ENCODE assay signal across 8 cellular contexts in genomic region chr19:42250666-42251531, GRCh38. TPM values are rescaled to one million over a fixed set of nuclear protein-coding genes. Genes with fewer than 3 reads are reported as not detected.
DNase-seq lines count a peak whose midpoint lies in the region; ATAC-seq and FAIRE-seq lines count a peak whose summit lies in the region.

No MANE protein-coding gene starts in this region.

- H3K9me3 ChIP-seq in mesodermal cell (ENCODE audit: control insufficient read depth, low read length), result no peaks in the 10 kb centered on the region

- H3K27ac ChIP-seq in caudate nucleus (ENCODE audit: low read depth, low read length) (peak overlapping the region; percentile 97), mesodermal cell (ENCODE audit: low read depth, low read length, severe bottlenecking) (no peak overlapping the region)

- DNase-seq in activated T-cell treated with anti-CD3 and anti-CD28 coated beads, Interleukin-2, amount 50 U/mL, for 1 hour, result peak; percentile 34
- DNase-seq in activated T-cell treated with anti-CD3 and anti-CD28 coated beads for 4 hours (no peak), caudate nucleus (lab: John Stamatoyannopoulos, UW) (peak in 39 of 61 donors; percentile 10 to 82 (median 39)), urothelium cell line (ENCODE audit: low spot score) (peak; percentile 32), NCI-H82 (lab: John Stamatoyannopoulos, UW) (no peak)

- peaks cover 49% of the 10 kb centered on the region for H3K4me1 ChIP-seq in mesodermal cell (ENCODE audit: control insufficient read depth, insufficient read depth, low read length, poor library complexity, severe bottlenecking)

- FAIRE-seq in urothelium cell line (lab: Jason Lieb, UNC), result peak; percentile 74

- 84 to 90% methylated on average over 6 to 7 of the region's 19 CpGs for WGBS in mesodermal cell (ENCODE audit: insufficient coverage in 2 of 2), 2 experiments

- no peak for ATAC-seq in GM19467 (IDR thresholded peaks at IDR 0.05; ENCODE audit: unreplicated experiment)
- no peak for ATAC-seq in GM18867 (IDR thresholded peaks at IDR 0.05; ENCODE audit: unreplicated experiment)

- peak overlapping the region; percentile 8 for H3K4me3 ChIP-seq in mesodermal cell (ENCODE audit: extremely low read depth, insufficient read depth, low read length, poor library complexity, severe bottlenecking)

- peaks cover 49% of the 10 kb centered on the region for H3K36me3 ChIP-seq in mesodermal cell (ENCODE audit: control insufficient read depth, insufficient read depth, low read length)

RNA-seq across cellular contexts. Expression of gene ERF, which starts 4.0 kb away (rescaled TPM):
- 89.7 TPM for polyA plus RNA-seq in mesodermal cell (2013, experiment 1 of 2)
- 85.3 TPM for polyA plus RNA-seq in mesodermal cell (2013, experiment 2 of 2)

RNA-seq across cellular contexts. Expression of gene GSK3A, which starts 8.5 kb away (rescaled TPM):
- 61.9 TPM for polyA plus RNA-seq in mesodermal cell (2013, experiment 1 of 2)
- 56.5 TPM for polyA plus RNA-seq in mesodermal cell (2013, experiment 2 of 2)

RNA-seq across cellular contexts. Expression of gene CIC, which starts 18.2 kb away (rescaled TPM):
- polyA plus RNA-seq in mesodermal cell (2013, experiment 1 of 2), result 42.9 TPM
- 37.1 TPM for polyA plus RNA-seq in mesodermal cell (2013, experiment 2 of 2)

RNA-seq across cellular contexts. Expression of gene ZNF526, which starts 30.8 kb away (rescaled TPM):
- polyA plus RNA-seq in mesodermal cell (2013, experiment 1 of 2), result 9.7 TPM
- polyA plus RNA-seq in mesodermal cell (2013, experiment 2 of 2), result 7.4 TPM

RNA-seq across cellular contexts. Expression of gene DEDD2, which starts 33.4 kb away (rescaled TPM):
- 24.9 TPM for polyA plus RNA-seq in mesodermal cell (2013, experiment 1 of 2)
- 19.5 TPM for polyA plus RNA-seq in mesodermal cell (2013, experiment 2 of 2)

Comparison
In these comparisons a context has a peak if more than half of its experiments do, and no peak if none do; other contexts are left out.
1. DNase-seq: peak in activated T-cell treated with anti-CD3 and anti-CD28 coated beads, Interleukin-2, amount 50 U/mL, for 1 hour (single experiment), caudate nucleus (39 of 61) and urothelium cell line (single experiment); none in activated T-cell treated with anti-CD3 and anti-CD28 coated beads for 4 hours (single experiment) and NCI-H82 (single experiment).